Comparison of ENCODE assay signal across 8 cellular contexts in genomic region chr5:139561655-139562451, GRCh38. TPM values are rescaled to one million over a fixed set of nuclear protein-coding genes. Genes with fewer than 3 reads are reported as not detected.
DNase-seq lines count a peak whose midpoint lies in the region; ATAC-seq, FAIRE-seq and TF ChIP-seq lines count a peak whose summit lies in the region.

No MANE protein-coding gene starts in this region.

- no TSS peak for BruUV-seq in K562 (replicated peaks; lab: Mats Ljungman, UMichigan)

- WGBS in K562 (ENCODE audit: insufficient coverage, low coverage, missing lambda C conversion rate), result under 1% methylated on average over 36 of the region's 57 CpGs
- under 1% methylated on average over 43 of the region's 57 CpGs for WGBS in smooth muscle cell (ENCODE audit: low lambda C conversion rate)

- H3K27ac ChIP-seq in BLaER1 (peak overlapping the region; percentile 94), SK-N-MC (peak overlapping the region; percentile 80), K562 (ENCODE audit: extremely low read depth, low read depth, low read length) (peak overlapping the region; percentile 91), smooth muscle cell (ENCODE audit: low read depth) (peak overlapping the region; percentile 94)

- TF ChIP-seq RAD21 in K562 (CRISPR knock-in tag; conservative IDR thresholded peaks at IDR 0.05 in 1 of 2, IDR thresholded peaks at IDR 0.05 in 1 of 2), result no peak

- H3K4me3 ChIP-seq in BLaER1 (peak overlapping the region; percentile 95), SK-N-MC (peak overlapping the region; percentile 85), K562 (peak overlapping the region; percentile 99), iPS-18c (ENCODE audit: insufficient read depth, low read depth, low read length) (peak overlapping the region; percentile 84), smooth muscle cell (peak overlapping the region; percentile 80)

- H3K9ac ChIP-seq in BLaER1, result peak overlapping the region; percentile 98
- peak overlapping the region; percentile 92 for H3K9ac ChIP-seq in SK-N-MC (ENCODE audit: insufficient read length)
- peak overlapping the region; percentile 92 to 98 for H3K9ac ChIP-seq in K562 (ENCODE audit: insufficient read depth in 1 of 2, low read depth in 2 of 2, low read length in 2 of 2)
- peak overlapping the region; percentile 98 for H3K9ac ChIP-seq in smooth muscle cell (ENCODE audit: low read depth)

- peaks cover 14% of the 10 kb centered on the region for H3F3A ChIP-seq in smooth muscle cell (ENCODE audit: low read depth)

- H3K9me3 ChIP-seq in BLaER1 (no peaks in the 10 kb centered on the region), SK-N-MC (ENCODE audit: low read depth, low read length) (no peaks in the 10 kb centered on the region), K562 (replicated peaks; ENCODE audit: control insufficient read depth, insufficient read depth, low read depth, low read length) (no peaks in the 10 kb centered on the region), iPS-18c (ENCODE audit: control insufficient read depth, insufficient read depth, low read length) (no peaks in the 10 kb centered on the region), smooth muscle cell (replicated peaks; ENCODE audit: low read depth) (no peaks in the 10 kb centered on the region)

- ATAC-seq in GM19328 (IDR thresholded peaks at IDR 0.05; ENCODE audit: unreplicated experiment) (peak; percentile 15), HG03432 (IDR thresholded peaks at IDR 0.05; ENCODE audit: unreplicated experiment) (peak; percentile 25), K562 (peak; percentile 64)

- intact Hi-C loops in K562 (cut with micrococcal nuclease), result loop anchor here (2.0 to 10.0 kb wide), 2 partner anchors 43 to 133 kb away; no protein-coding TSS in a partner anchor

- H4K20me1 ChIP-seq in BLaER1, result peaks cover 52% of the 10 kb centered on the region
- H4K20me1 ChIP-seq in K562 (replicated peaks; ENCODE audit: control insufficient read depth, insufficient read depth, low read length), result peaks cover 9% of the 10 kb centered on the region
- peaks cover 51% of the 10 kb centered on the region for H4K20me1 ChIP-seq in smooth muscle cell (ENCODE audit: low read depth)

- POLR2A ChIA-PET in K562 (lab: Yijun Ruan, JAX), result interaction anchor here (0.5 to 2.9 kb wide), 23 partner anchors 8 to 257 kb away, joined by 3 to 17 read pairs (median 4); no protein-coding TSS in a partner anchor

- no peak for TF ChIP-seq CTCF in K562 (IDR thresholded peaks at IDR 0.05 in 2 of 3, conservative IDR thresholded peaks at IDR 0.05 in 1 of 3; ENCODE audit: insufficient read depth in 2 of 3, low read depth in 1 of 3, low read length in 3 of 3)
- TF ChIP-seq CTCF in smooth muscle cell (IDR thresholded peaks at IDR 0.05; ENCODE audit: borderline replicate concordance, insufficient read depth, poor library complexity, severe bottlenecking), result no peak

- H2AFZ ChIP-seq in K562 (ENCODE audit: low read depth, low read length), result peak overlapping the region; percentile 62; the same call in 1 of the 2 replicates
- peak overlapping the region; percentile 68 for H2AFZ ChIP-seq in smooth muscle cell (ENCODE audit: low read depth)

- H3K4me2 ChIP-seq in BLaER1 (peak overlapping the region; percentile 95), K562 (ENCODE audit: insufficient read depth, low read length) (peak overlapping the region; percentile 93), smooth muscle cell (peak overlapping the region; percentile 89)

- no peaks in the 10 kb centered on the region for H3K9me1 ChIP-seq in K562 (ENCODE audit: control insufficient read depth, insufficient read depth, low read length)

- no peak for FAIRE-seq in K562 (lab: Jason Lieb, UNC)

- H3K4me1 ChIP-seq in BLaER1 (peaks cover 47% of the 10 kb centered on the region), K562 (replicated peaks in 1 of 2; ENCODE audit: control insufficient read depth in 2 of 2, insufficient read depth in 2 of 2, low read length in 2 of 2) (peaks cover 19 to 29% of the 10 kb centered on the region in 2 experiments; a peak in 4 of 5 replicates), smooth muscle cell (ENCODE audit: low read depth) (peaks cover 26% of the 10 kb centered on the region)

- no peaks in the 10 kb centered on the region for H3K27me3 ChIP-seq in BLaER1
- no peaks in the 10 kb centered on the region for H3K27me3 ChIP-seq in K562 (ENCODE audit: control insufficient read depth in 2 of 2, insufficient read depth in 2 of 2, low read length in 2 of 2)
- H3K27me3 ChIP-seq in smooth muscle cell (ENCODE audit: low read depth), result no peaks in the 10 kb centered on the region

- peak; percentile 24; the same call in 1 of the 2 replicates for TF ChIP-seq POLR2A in K562 (conservative IDR thresholded peaks at IDR 0.05)

- TF ChIP-seq EP300 in K562 (IDR thresholded peaks at IDR 0.05; ENCODE audit: low read length), result no peak

- CTCF ChIA-PET in K562 (lab: Yijun Ruan, JAX; ENCODE audit: low intra/inter-chr PET ratio), result interaction anchor here (0.5 kb wide), 1 partner anchor 26 kb away, joined by 4 read pairs; no protein-coding TSS in a partner anchor

- in situ Hi-C loops in K562 (cut with MboI), result no loop called here

- H3K79me2 ChIP-seq in K562 (ENCODE audit: control insufficient read depth, insufficient read depth, low read length), result peaks cover 62% of the 10 kb centered on the region
- peaks cover 51% of the 10 kb centered on the region for H3K79me2 ChIP-seq in smooth muscle cell (ENCODE audit: low read depth)

- peaks cover 25% of the 10 kb centered on the region; the same call in 1 of the 2 replicates for H3K36me3 ChIP-seq in BLaER1
- peaks cover 26% of the 10 kb centered on the region for H3K36me3 ChIP-seq in SK-N-MC (ENCODE audit: insufficient read depth, low read length)
- H3K36me3 ChIP-seq in K562 (ENCODE audit: control insufficient read depth, insufficient read depth, low read length), result peaks cover 32% of the 10 kb centered on the region
- no peaks in the 10 kb centered on the region for H3K36me3 ChIP-seq in smooth muscle cell (ENCODE audit: low read depth)

- DNase-seq in SK-N-MC (ENCODE audit: low read depth, low spot score) (no peak), K562 (ENCODE audit: extremely low read depth in 1 of 4, low spot score in 3 of 4) (peak; percentile 60 to 84 (median 75)), smooth muscle cell (lab: John Stamatoyannopoulos, UW; ENCODE audit: unreplicated experiment) (peak; percentile 58), NCI-H1048 (lab: John Stamatoyannopoulos, UW) (no peak)

TF ChIP-seq in K562, 482 proteins besides CTCF, POLR2A, EP300 and RAD21 (continues in another document):
- TF ChIP-seq PHF8 (IDR thresholded peaks at IDR 0.05; ENCODE audit: borderline replicate concordance, low read length) (peak; percentile 60; the same call in 1 of the 2 replicates), MAX (CRISPR knock-in tag; IDR thresholded peaks at IDR 0.05) (no peak), HNRNPLL (IDR thresholded peaks at IDR 0.05; ENCODE audit: low read depth, low read length, poor library complexity, severe bottlenecking) (no peak), ZNF764 (CRISPR knock-in tag; IDR thresholded peaks at IDR 0.05; ENCODE audit: low read depth) (no peak), BACH1 (tag; IDR thresholded peaks at IDR 0.05) (no peak), CC2D1A (IDR thresholded peaks at IDR 0.05) (no peak), ILK (tag; IDR thresholded peaks at IDR 0.05; ENCODE audit: borderline replicate concordance, low read depth) (no peak), ZNF175 (CRISPR knock-in tag; IDR thresholded peaks at IDR 0.05; ENCODE audit: low read depth) (no peak), THRB (CRISPR knock-in tag; conservative IDR thresholded peaks at IDR 0.05) (no peak), EP400 (IDR thresholded peaks at IDR 0.05) (peak; percentile 11), RBM34 (IDR thresholded peaks at IDR 0.05; ENCODE audit: borderline replicate concordance, insufficient read depth, low read length) (no peak), CBX2 (IDR thresholded peaks at IDR 0.05; ENCODE audit: insufficient read depth, low read length, poor library complexity, severe bottlenecking) (no peak), SRSF3 (IDR thresholded peaks at IDR 0.05; ENCODE audit: insufficient read depth, low read length) (no peak)

RNA-seq across cellular contexts. Expression of gene UBE2D2, which starts 0.7 kb away (rescaled TPM):
- 56.7 and 101 TPM in 2 replicates for total RNA-seq in K562 (2011; cell fraction: chromatin; rRNA removed; ENCODE audit: low replicate concordance)
- 29.9 and 36.2 TPM in 2 replicates for total RNA-seq in K562 (2011; cell fraction: nucleolus; rRNA removed)
- 53.2 and 70.1 TPM in 2 replicates for total RNA-seq in K562 (2011; cell fraction: nucleoplasm; rRNA removed)
- total RNA-seq in K562 (2014; rRNA removed), result 72.0 and 92.9 TPM in 2 replicates
- total RNA-seq in K562 (2014; rRNA removed; fragmentation: Illumina TruSeq; extraction: Trizol), result 158 and 167 TPM in 2 replicates
- total RNA-seq in K562 (2015; rRNA removed; fragmentation: Illumina TruSeq; extraction: Trizol), result 151 TPM in 2 replicates
- total RNA-seq in K562 (2021), result 198 and 211 TPM in 2 replicates
- polyA plus RNA-seq in K562 (2011; rRNA removed), result 111 and 122 TPM in 2 replicates
- 40.9 and 69.1 TPM in 2 replicates for polyA plus RNA-seq in K562 (2011; cell fraction: cytosol; rRNA removed)
- 23.6 and 41.6 TPM in 2 replicates for polyA plus RNA-seq in K562 (2011; cell fraction: nucleus; rRNA removed)
- polyA plus RNA-seq in K562 (2012), result 228 and 234 TPM in 2 replicates
- polyA plus RNA-seq in K562 (2014; fragmentation: Illumina TruSeq; extraction: Trizol), result 126 and 138 TPM in 2 replicates
- polyA plus RNA-seq in K562 (2014; fragmentation: Nextera tagmentation; extraction: Ambion mirVana), result 10 to 100 TPM; 53.6 to 58.8 TPM
- polyA plus RNA-seq in K562 (2014; rRNA removed), result 77.7 and 85.0 TPM in 2 replicates
- 77.2 and 100 TPM in 2 replicates for polyA minus RNA-seq in K562 (2011; rRNA and poly(A)+ RNA removed)
- polyA minus RNA-seq in K562 (2011; cell fraction: cytosol; rRNA and poly(A)+ RNA removed), result 44.0 and 69.7 TPM in 2 replicates
- polyA minus RNA-seq in K562 (2011; cell fraction: nucleus; rRNA and poly(A)+ RNA removed), result 13.2 and 25.0 TPM in 2 replicates
- 69.3 and 76.5 TPM in 2 replicates for total RNA-seq in smooth muscle cell
- 174 and 200 TPM in 2 replicates for polyA plus RNA-seq in smooth muscle cell

Comparison
In these comparisons a context has a peak if more than half of its experiments do, and no peak if none do; other contexts are left out.
1. DNase-seq: peak in K562 (4 of 4) and smooth muscle cell (single experiment); none in SK-N-MC (single experiment) and NCI-H1048 (single experiment).
2. Peak in every context shown above with its lines, with median percentiles within 50 percentile points of each other: H3K27ac ChIP-seq, H3K4me2 ChIP-seq, H3K4me3 ChIP-seq, H3K9ac ChIP-seq and ATAC-seq.